ENCODE assay signal across 29 cellular contexts in genomic region chr1:56872597-56872996, GRCh38. TPM values are rescaled to one million over a fixed set of nuclear protein-coding genes. Genes with fewer than 3 reads are reported as not detected.
DNase-seq lines count a peak whose midpoint lies in the region; FAIRE-seq and TF ChIP-seq lines count a peak whose summit lies in the region.
"Had no signal": no experiment of that assay in that cellular context is flagged by ENCODE, and none has a peak within 500 bp of the region (broad histone marks: within the 10 kb centered on the region; RNA-seq: fewer than 3 reads in every experiment).

No MANE protein-coding gene starts in this region.

- no peaks in the 10 kb centered on the region for H3K27me3 ChIP-seq in mammary epithelial cell (ENCODE audit: insufficient read depth, low read length)
- no peaks in the 10 kb centered on the region for H3K27me3 ChIP-seq in bronchial epithelial cell (ENCODE audit: control insufficient read depth, insufficient read depth, low read length)
- H3K27me3 ChIP-seq: ascending aorta, sigmoid colon had no signal

- CTCF ChIA-PET in mammary epithelial cell (lab: Charles Lee; ENCODE audit: low non-redundant PET): no interaction called here
- CTCF ChIA-PET in MCF 10A (lab: Yijun Ruan, JAX): no interaction called here

- BruUV-seq in mammary epithelial cell (replicated peaks; lab: Mats Ljungman, UMichigan): no TSS peak
- no TSS peak for BruUV-seq in MCF 10A (replicated peaks; lab: Mats Ljungman, UMichigan)

- no peaks in the 10 kb centered on the region for H3K36me3 Mint-ChIP-seq in MCF 10A (ENCODE audit: insufficient read depth, unreplicated experiment)
- H3K36me3 Mint-ChIP-seq: activated naive CD8-positive, alpha-beta T cell; CD8-positive, alpha-beta T cell; type B pancreatic cell had no signal

- TF ChIP-seq CTCF in mammary epithelial cell (conservative IDR thresholded peaks at IDR 0.05 in 1 of 2, IDR thresholded peaks at IDR 0.05 in 1 of 2; ENCODE audit: extremely low read depth in 1 of 2, insufficient read depth in 1 of 2, low read depth in 1 of 2, low read length in 2 of 2) (no peak), MCF 10A (IDR thresholded peaks at IDR 0.05; ENCODE audit: unreplicated experiment) (no peak), bronchial epithelial cell (IDR thresholded peaks at IDR 0.05; ENCODE audit: insufficient read depth, low read length, severe bottlenecking) (no peak)

- no peaks in the 10 kb centered on the region for H4K20me1 ChIP-seq in mammary epithelial cell (ENCODE audit: insufficient read depth, low read length)

- no peak overlapping the region for H3K9ac ChIP-seq in mammary epithelial cell (ENCODE audit: insufficient read depth, low read length)

- H3K27me3 Mint-ChIP-seq in MCF 10A (ENCODE audit: insufficient read depth, unreplicated experiment): no peaks in the 10 kb centered on the region

- no peaks in the 10 kb centered on the region for H3K36me3 ChIP-seq in mammary epithelial cell (ENCODE audit: insufficient read depth, low read length)
- H3K36me3 ChIP-seq in bronchial epithelial cell (ENCODE audit: control insufficient read depth, insufficient read depth, low read length): no peaks in the 10 kb centered on the region
- H3K36me3 ChIP-seq: ascending aorta, lower lobe of right lung, sigmoid colon had no signal

- H3K4me1 Mint-ChIP-seq in MCF 10A (ENCODE audit: insufficient read depth, unreplicated experiment): no peaks in the 10 kb centered on the region
- H3K4me1 Mint-ChIP-seq: activated B cell treated with CpG ODN at 0.5 μM for 24 hours; activated CD4-positive, alpha-beta memory T cell treated with anti-CD3 and anti-CD28 coated beads, Interleukin-2, amount 10 ng/mL, durations not matched to agents 7 days and 5 days had no signal

- DNase-seq in mammary epithelial cell (peak; percentile 4), MCF 10A (ENCODE audit: unreplicated experiment) (no peak), bronchial epithelial cell (ENCODE audit: low read depth) (peak; percentile 47), foreskin melanocyte (peak; percentile 19), NCI-H446 treated with DMSO at 0.1 percent for 48 hours (lab: John Stamatoyannopoulos, UW) (no peak), DMS79 treated with DMSO at 0.1 percent for 48 hours (lab: John Stamatoyannopoulos, UW) (no peak), T1000 (lab: John Stamatoyannopoulos, UW) (no peak)
- DNase-seq in stimulated activated CD4-positive, alpha-beta T cell treated with anti-CD3 and anti-CD28 coated beads, Interleukin-4, amount 100 ng/mL, for 4 hours: no peak
- DNase-seq: 8988T; activated B cell treated with CpG ODN at 0.5 μM for 24 hours; activated CD4-positive, alpha-beta memory T cell treated with anti-CD3 and anti-CD28 coated beads, Interleukin-2, amount 10 ng/mL, durations not matched to agents 7 days and 5 days; CD8-positive, alpha-beta T cell; dorsolateral prefrontal cortex; kidney; lower lobe of right lung; NCI-H1092 treated with DMSO at 0.1 percent for 48 hours; NCI-H1930; NCI-H82; sigmoid colon had no signal

- H3K9me3 ChIP-seq in mammary epithelial cell (replicated peaks; ENCODE audit: insufficient read depth, low read length): no peaks in the 10 kb centered on the region
- H3K9me3 ChIP-seq: ascending aorta, lower lobe of right lung, sigmoid colon had no signal

- no peak overlapping the region for H2AFZ ChIP-seq in mammary epithelial cell (ENCODE audit: low read depth, low read length)

- dilution Hi-C loops in mammary epithelial cell (cut with HindIII; ENCODE audit: low sequenced_read_pairs): no loop called here

- H3K4me3 ChIP-seq in mammary epithelial cell (replicated peaks in 1 of 3; ENCODE audit: insufficient read depth in 1 of 3, low read depth in 2 of 3, low read length in 3 of 3) (no peak overlapping the region), bronchial epithelial cell (ENCODE audit: low read depth, low read length) (no peak overlapping the region)
- H3K4me3 ChIP-seq: ascending aorta, dorsolateral prefrontal cortex, lower lobe of right lung, sigmoid colon had no signal

- no peaks in the 10 kb centered on the region for H3K9me3 Mint-ChIP-seq in MCF 10A (ENCODE audit: unreplicated experiment)
- H3K9me3 Mint-ChIP-seq: activated B cell treated with CpG ODN at 0.5 μM for 24 hours; activated CD4-positive, alpha-beta memory T cell treated with anti-CD3 and anti-CD28 coated beads, Interleukin-2, amount 10 ng/mL, durations not matched to agents 7 days and 5 days; CD8-positive, alpha-beta T cell; T-helper 2 cell treated with Interferon-gamma antibody and Interleukin-4, amounts not matched to agents 5 μg/mL and 100 μg/mL, for 36 hours; type B pancreatic cell had no signal

- no peaks in the 10 kb centered on the region for H3K4me1 ChIP-seq in mammary epithelial cell (ENCODE audit: insufficient read depth, low read length)
- H3K4me1 ChIP-seq: ascending aorta, lower lobe of right lung, sigmoid colon had no signal

- no peaks in the 10 kb centered on the region for H3K79me2 ChIP-seq in mammary epithelial cell (ENCODE audit: insufficient read depth, low read length)

- no peak overlapping the region for H3K4me3 Mint-ChIP-seq in MCF 10A (ENCODE audit: unreplicated experiment)
- H3K4me3 Mint-ChIP-seq: activated B cell treated with CpG ODN at 0.5 μM for 24 hours; activated CD4-positive, alpha-beta memory T cell treated with anti-CD3 and anti-CD28 coated beads, Interleukin-2, amount 10 ng/mL, durations not matched to agents 7 days and 5 days; activated naive CD8-positive, alpha-beta T cell; CD8-positive, alpha-beta T cell; T-helper 2 cell treated with Interferon-gamma antibody and Interleukin-4, amounts not matched to agents 5 μg/mL and 100 μg/mL, for 36 hours; type B pancreatic cell had no signal

- no peak for FAIRE-seq in bronchial epithelial cell (lab: Jason Lieb, UNC)
- FAIRE-seq: H54, kidney had no signal

- in situ Hi-C loops in mammary epithelial cell (cut with MboI; ENCODE audit: low sequenced_read_pairs in 2 of 2): no loop called here

- H3K27ac ChIP-seq in mammary epithelial cell (ENCODE audit: insufficient read depth, low read depth, low read length): no peak overlapping the region
- H3K27ac ChIP-seq: ascending aorta, dorsolateral prefrontal cortex, epithelial cell of prostate, HL-60, lower lobe of right lung, sigmoid colon had no signal

- intact Hi-C loops in mammary epithelial cell (cut with micrococcal nuclease): no loop called here
- intact Hi-C loops in MCF 10A (cut with micrococcal nuclease): no loop called here

- no peak overlapping the region for H3K4me2 ChIP-seq in mammary epithelial cell (ENCODE audit: insufficient read depth, low read depth, low read length)

- POLR2A ChIA-PET in MCF 10A (lab: Yijun Ruan, JAX): no interaction called here

- H3K27ac Mint-ChIP-seq in MCF 10A (ENCODE audit: low read depth, unreplicated experiment): no peak overlapping the region
- H3K27ac Mint-ChIP-seq: activated B cell treated with CpG ODN at 0.5 μM for 24 hours; activated CD4-positive, alpha-beta memory T cell treated with anti-CD3 and anti-CD28 coated beads, Interleukin-2, amount 10 ng/mL, durations not matched to agents 7 days and 5 days; activated naive CD8-positive, alpha-beta T cell; CD8-positive, alpha-beta T cell; T-helper 2 cell treated with Interferon-gamma antibody and Interleukin-4, amounts not matched to agents 5 μg/mL and 100 μg/mL, for 36 hours; type B pancreatic cell had no signal

RNA-seq across cellular contexts. Expression of gene C8A, which starts 18.0 kb away (rescaled TPM):
- not detected for total RNA-seq in mammary epithelial cell
- polyA plus RNA-seq in mammary epithelial cell: not detected
- not detected for polyA minus RNA-seq in mammary epithelial cell
- total RNA-seq in MCF 10A (2022): not detected in 2 replicates
- total RNA-seq in bronchial epithelial cell: not detected in 2 replicates
- total RNA-seq: activated B cell treated with CpG ODN at 0.5 μM for 24 hours; activated CD4-positive, alpha-beta memory T cell treated with anti-CD3 and anti-CD28 coated beads, Interleukin-2, amount 10 ng/mL, durations not matched to agents 7 days and 5 days; CD8-positive, alpha-beta T cell; glomerular endothelial cell; lower lobe of right lung; posterior vena cava; sigmoid colon had no signal
- polyA plus RNA-seq: neural cell, sigmoid colon had no signal

RNA-seq across cellular contexts. Expression of gene FYB2, which starts 53.4 kb away (rescaled TPM):
- total RNA-seq in mammary epithelial cell: not detected
- polyA plus RNA-seq in mammary epithelial cell: not detected
- not detected for polyA minus RNA-seq in mammary epithelial cell
- not detected in 2 replicates for total RNA-seq in MCF 10A (2022)
- total RNA-seq in bronchial epithelial cell: 0.13 TPM in 1 of 2 replicates, not detected in the other
- total RNA-seq: activated B cell treated with CpG ODN at 0.5 μM for 24 hours; activated CD4-positive, alpha-beta memory T cell treated with anti-CD3 and anti-CD28 coated beads, Interleukin-2, amount 10 ng/mL, durations not matched to agents 7 days and 5 days; ascending aorta; CD8-positive, alpha-beta T cell; glomerular endothelial cell; posterior vena cava; sigmoid colon had no signal

Comparison
In these comparisons a context has a peak if more than half of its experiments do, and no peak if none do; other contexts are left out.
1. DNase-seq: peak in mammary epithelial cell (single experiment), bronchial epithelial cell (single experiment) and foreskin melanocyte (single experiment); none in MCF 10A (single experiment), NCI-H446 treated with DMSO at 0.1 percent for 48 hours (single experiment), DMS79 treated with DMSO at 0.1 percent for 48 hours (single experiment), T1000 (single experiment) and stimulated activated CD4-positive, alpha-beta T cell treated with anti-CD3 and anti-CD28 coated beads, Interleukin-4, amount 100 ng/mL, for 4 hours (0 of 2).